In genomic region chr14:81400852-81401251, GRCh38 we compare ENCODE assay signal across 8 cellular contexts. TPM values are rescaled to one million over a fixed set of nuclear protein-coding genes. Genes with fewer than 3 reads are reported as not detected.
DNase-seq lines count a peak whose midpoint lies in the region; ATAC-seq and TF ChIP-seq lines count a peak whose summit lies in the region.

No MANE protein-coding gene starts in this region.

- no peak overlapping the region for H3K27ac ChIP-seq in mesendoderm (ENCODE audit: low read depth, low read length)

- no peaks in the 10 kb centered on the region for H3K4me1 ChIP-seq in mesendoderm (ENCODE audit: control insufficient read depth, low read depth, low read length)

- no peak overlapping the region for H4K8ac ChIP-seq in mesendoderm (ENCODE audit: low read depth, low read length)

- H3K36me3 ChIP-seq in mesendoderm (ENCODE audit: control insufficient read depth, insufficient read depth, low read length): no peaks in the 10 kb centered on the region

- DNase-seq in Daoy (ENCODE audit: low read depth) (peak; percentile 93), M059J (ENCODE audit: low read depth) (peak; percentile 97), mesendoderm (peak; percentile 86), NCI-H2171 (lab: John Stamatoyannopoulos, UW) (no peak), RPMI8226 (no peak)

- no peaks in the 10 kb centered on the region for H3K79me2 ChIP-seq in mesendoderm (ENCODE audit: control insufficient read depth, insufficient read depth, low read length)

- no peak overlapping the region for H3K56ac ChIP-seq in mesendoderm (ENCODE audit: low read length)

- H3K27me3 Mint-ChIP-seq in brain: no peaks in the 10 kb centered on the region

- H3K4me3 Mint-ChIP-seq in brain: peak overlapping the region in 1 of 5 experiments; percentile 4

- H3K79me1 ChIP-seq in mesendoderm (ENCODE audit: low read length): no peaks in the 10 kb centered on the region

- no peak overlapping the region for H2AK5ac ChIP-seq in mesendoderm (ENCODE audit: low read length)

- H3K27me3 ChIP-seq in mesendoderm (ENCODE audit: insufficient read depth, low read length, poor library complexity): no peaks in the 10 kb centered on the region

- WGBS in mesendoderm (ENCODE audit: extremely low coverage, insufficient coverage, low lambda C conversion rate): no CpG with 5 or more reads among the region's 8 CpGs

- H3K4ac ChIP-seq in mesendoderm (ENCODE audit: low read depth, low read length): no peak overlapping the region

- no peak overlapping the region for H3K18ac ChIP-seq in mesendoderm (ENCODE audit: low read length)

- peak overlapping the region in 3 of 5 experiments; percentile 5 to 78 (median 8) for H3K27ac Mint-ChIP-seq in brain

- no peak overlapping the region for H3K4me3 ChIP-seq in mesendoderm (ENCODE audit: low read length)

- no peak overlapping the region for H2BK120ac ChIP-seq in mesendoderm (ENCODE audit: low read depth, low read length)

- no peak overlapping the region for H3K23ac ChIP-seq in mesendoderm (ENCODE audit: low read length)

- H2BK5ac ChIP-seq in mesendoderm (ENCODE audit: low read length): no peak overlapping the region

- H3K9ac ChIP-seq in mesendoderm (ENCODE audit: low read length): no peak overlapping the region

- H3K36me3 Mint-ChIP-seq in brain: peaks cover 30% of the 10 kb centered on the region

- no peak for TF ChIP-seq CTCF in brain (conservative IDR thresholded peaks at IDR 0.05)

- peaks cover 0 to 12% (median 6%) of the 10 kb centered on the region in 5 experiments for H3K9me3 Mint-ChIP-seq in brain

- H3K4me1 Mint-ChIP-seq in brain: peaks cover 16% of the 10 kb centered on the region

- H2BK15ac ChIP-seq in mesendoderm (replicated peaks; ENCODE audit: low read depth): no peak overlapping the region

- ATAC-seq in HG03097 (IDR thresholded peaks at IDR 0.05; ENCODE audit: low FRiP score, unreplicated experiment) (no peak), GM21390 (IDR thresholded peaks at IDR 0.05; ENCODE audit: unreplicated experiment) (no peak)

- H4K5ac ChIP-seq in mesendoderm (ENCODE audit: low read length): no peak overlapping the region

- H3K4me2 ChIP-seq in mesendoderm (ENCODE audit: low read length): no peak overlapping the region

RNA-seq across cellular contexts. Expression of gene STON2, which starts 0.7 kb away (rescaled TPM):
- total RNA-seq in Daoy (2014; rRNA removed; shearing (Covaris generic)): 7.8 and 10.5 TPM in 2 replicates
- total RNA-seq in M059J (2014; rRNA removed; shearing (Covaris generic)): 0.20 and 1.3 TPM in 2 replicates
- 8.6 TPM for polyA plus RNA-seq in brain (ENCODE audit: insufficient read depth, low read depth, low replicate concordance)
- 11.3 TPM for polyA plus RNA-seq in mesendoderm (2013, experiment 1 of 2)
- 11.0 TPM for polyA plus RNA-seq in mesendoderm (2013, experiment 2 of 2)

Comparison
In these comparisons a context has a peak if more than half of its experiments do, and no peak if none do; other contexts are left out.
1. DNase-seq: peak in Daoy (single experiment), M059J (single experiment) and mesendoderm (single experiment); none in NCI-H2171 (single experiment) and RPMI8226 (single experiment).